In genomic region chr22:33051960-33052839, GRCh38 we compare ENCODE assay signal across 18 cellular contexts. TPM values are rescaled to one million over a fixed set of nuclear protein-coding genes. Genes with fewer than 3 reads are reported as not detected.
A peak's percentile ranks its signal among the peaks of the same experiment; 100 is the strongest.
DNase-seq lines count a peak whose midpoint lies in the region; ATAC-seq and TF ChIP-seq lines count a peak whose summit lies in the region.
"Had no signal": no experiment of that assay in that cellular context is flagged by ENCODE, and none has a peak within 500 bp of the region (broad histone marks: within the 10 kb centered on the region; RNA-seq: fewer than 3 reads in every experiment).

No MANE protein-coding gene starts in this region.

- H3K27ac Mint-ChIP-seq in CD14-positive monocyte: peak overlapping the region in 1 of 7 donors; percentile 35
- H3K27ac Mint-ChIP-seq: activated CD8-positive, alpha-beta memory T cell treated with anti-CD3 and anti-CD28 coated beads, Interleukin-2, amount 10 ng/mL, durations not matched to agents 7 days and 5 days had no signal

- H3K4me3 ChIP-seq in dorsolateral prefrontal cortex: peak overlapping the region in 53 of 59 donors; percentile 9 to 68 (median 38)
- H3K4me3 ChIP-seq in neural cell (ENCODE audit: low read length): peak overlapping the region; percentile 57
- H3K4me3 ChIP-seq in mammary epithelial cell (replicated peaks in 1 of 3; ENCODE audit: insufficient read depth in 1 of 3, low read depth in 2 of 3, low read length in 3 of 3): no peak overlapping the region
- H3K4me3 ChIP-seq: colonic mucosa, gastrocnemius medialis had no signal

- DNase-seq in NCI-H1105 treated with DMSO at 0.1 percent for 48 hours (lab: John Stamatoyannopoulos, UW) (peak; percentile 7), NCI-H1105 (lab: John Stamatoyannopoulos, UW) (no peak), NCI-H2171 treated with DMSO at 0.1 percent for 48 hours (lab: John Stamatoyannopoulos, UW) (peak; percentile 95), dorsolateral prefrontal cortex (peak in 1 of 10 donors; percentile 34), CD14-positive monocyte (ENCODE audit: low spot score) (no peak), mammary epithelial cell (no peak)
- DNase-seq: 8988T; activated CD8-positive, alpha-beta memory T cell treated with anti-CD3 and anti-CD28 coated beads, Interleukin-2, amount 10 ng/mL, durations not matched to agents 7 days and 5 days; activated effector memory CD4-positive, alpha-beta T cell treated with Interleukin-2 at 50 U/mL for 16 hours; colonic mucosa; gastrocnemius medialis; mesenchymal stem cell; T-helper 2 cell; trophoblast cell had no signal

- TF ChIP-seq RAD21 in neural cell (conservative IDR thresholded peaks at IDR 0.05): no peak

- H3K79me2 ChIP-seq in neural cell (replicated peaks; ENCODE audit: insufficient read depth, low read length) (no peaks in the 10 kb centered on the region), mammary epithelial cell (ENCODE audit: insufficient read depth, low read length) (no peaks in the 10 kb centered on the region)

- no peaks in the 10 kb centered on the region for H3F3A ChIP-seq in neural cell (ENCODE audit: insufficient read depth, low read length, poor library complexity, severe bottlenecking)

- no TSS peak for BruUV-seq in mammary epithelial cell (replicated peaks; lab: Mats Ljungman, UMichigan)

- H3K9ac ChIP-seq in neural cell (ENCODE audit: low read length) (peak overlapping the region; percentile 55), mammary epithelial cell (ENCODE audit: insufficient read depth, low read length) (no peak overlapping the region)

- no peak for ATAC-seq in HG03442 (IDR thresholded peaks at IDR 0.05; ENCODE audit: unreplicated experiment)
- ATAC-seq: activated CD4-positive, CD25-positive, alpha-beta regulatory T cell treated with anti-CD3 and anti-CD28 coated beads, Interleukin-2, amount 50 U/mL, for 24 hours; activated CD8-positive, alpha-beta memory T cell treated with anti-CD3 and anti-CD28 coated beads, Interleukin-2, amount 10 ng/mL, durations not matched to agents 7 days and 5 days; gastrocnemius medialis had no signal

- no peaks in the 10 kb centered on the region for H3K4me1 ChIP-seq in mammary epithelial cell (ENCODE audit: insufficient read depth, low read length)
- H3K4me1 ChIP-seq: colonic mucosa, gastrocnemius medialis had no signal

- H3K4me2 ChIP-seq in neural cell (ENCODE audit: low read length) (no peak overlapping the region), mammary epithelial cell (ENCODE audit: insufficient read depth, low read depth, low read length) (no peak overlapping the region)

- TF ChIP-seq CTCF in dorsolateral prefrontal cortex (IDR thresholded peaks at IDR 0.05 in 54 of 56, conservative IDR thresholded peaks at IDR 0.05 in 2 of 56; ENCODE audit: low read depth in 1 of 56, partially characterized antibody in 56 of 56): no peak
- no peak for TF ChIP-seq CTCF in neural cell (IDR thresholded peaks at IDR 0.05; ENCODE audit: poor library complexity, severe bottlenecking)
- TF ChIP-seq CTCF in CD14-positive monocyte (IDR thresholded peaks at IDR 0.05): no peak
- TF ChIP-seq CTCF in mammary epithelial cell (conservative IDR thresholded peaks at IDR 0.05 in 1 of 2, IDR thresholded peaks at IDR 0.05 in 1 of 2; ENCODE audit: extremely low read depth in 1 of 2, insufficient read depth in 1 of 2, low read depth in 1 of 2, low read length in 2 of 2): no peak

- H3K36me3 Mint-ChIP-seq in CD14-positive monocyte: no peaks in the 10 kb centered on the region
- H3K36me3 Mint-ChIP-seq: activated CD8-positive, alpha-beta memory T cell treated with anti-CD3 and anti-CD28 coated beads, Interleukin-2, amount 10 ng/mL, durations not matched to agents 7 days and 5 days had no signal

- H3K4me3 Mint-ChIP-seq in CD14-positive monocyte: peak overlapping the region in 1 of 2 donors; percentile 7
- H3K4me3 Mint-ChIP-seq: activated CD8-positive, alpha-beta memory T cell treated with anti-CD3 and anti-CD28 coated beads, Interleukin-2, amount 10 ng/mL, durations not matched to agents 7 days and 5 days had no signal

- peaks cover 0 to 3% (median 0%) of the 10 kb centered on the region in 7 donors for H3K9me3 Mint-ChIP-seq in CD14-positive monocyte

- peaks cover 2% of the 10 kb centered on the region for H3K4me1 Mint-ChIP-seq in CD14-positive monocyte
- H3K4me1 Mint-ChIP-seq: activated CD8-positive, alpha-beta memory T cell treated with anti-CD3 and anti-CD28 coated beads, Interleukin-2, amount 10 ng/mL, durations not matched to agents 7 days and 5 days had no signal

- no peaks in the 10 kb centered on the region for H3K36me3 ChIP-seq in neural cell (ENCODE audit: insufficient read depth, low read length)
- no peaks in the 10 kb centered on the region for H3K36me3 ChIP-seq in mammary epithelial cell (ENCODE audit: insufficient read depth, low read length)
- H3K36me3 ChIP-seq: colonic mucosa, gastrocnemius medialis had no signal

- CTCF ChIA-PET in mammary epithelial cell (lab: Charles Lee; ENCODE audit: low non-redundant PET): interaction anchor here (0.7 kb wide), 1 partner anchor 74 kb away, joined by 3 read pairs; no protein-coding TSS in a partner anchor

- no peaks in the 10 kb centered on the region for H3K9me2 ChIP-seq in neural cell (ENCODE audit: insufficient read depth, low read length)

- H3K27ac ChIP-seq in dorsolateral prefrontal cortex (peak overlapping the region in 17 of 59 donors; percentile 2 to 61 (median 32)), neural cell (ENCODE audit: low read length) (peak overlapping the region; percentile 56), mammary epithelial cell (ENCODE audit: insufficient read depth, low read depth, low read length) (no peak overlapping the region)
- H3K27ac ChIP-seq: C4-2B, colonic mucosa, gastrocnemius medialis had no signal

- intact Hi-C loops in dorsolateral prefrontal cortex (cut with DNase I): no loop called here
- intact Hi-C loops in CD14-positive monocyte (cut with micrococcal nuclease): no loop called here
- intact Hi-C loops in mammary epithelial cell (cut with micrococcal nuclease): no loop called here

- in situ Hi-C loops in mammary epithelial cell (cut with MboI; ENCODE audit: low sequenced_read_pairs in 2 of 2): no loop called here

- H4K20me1 ChIP-seq in neural cell (ENCODE audit: insufficient read depth) (no peaks in the 10 kb centered on the region), mammary epithelial cell (ENCODE audit: insufficient read depth, low read length) (no peaks in the 10 kb centered on the region)

- no peak for TF ChIP-seq EP300 in neural cell (conservative IDR thresholded peaks at IDR 0.05; ENCODE audit: poor library complexity, severe bottlenecking)

- peaks cover 39 to 58% (median 43%) of the 10 kb centered on the region in 3 donors for H3K27me3 Mint-ChIP-seq in CD14-positive monocyte (ENCODE audit: low read depth in 3 of 3)

- H3K27me3 ChIP-seq in dorsolateral prefrontal cortex (peaks cover 0 to 47% (median 26%) of the 10 kb centered on the region in 45 donors), neural cell (ENCODE audit: insufficient read depth, low read depth, low read length) (peaks cover 20% of the 10 kb centered on the region), mammary epithelial cell (ENCODE audit: insufficient read depth, low read length) (peaks cover 24% of the 10 kb centered on the region)

- dilution Hi-C loops in mammary epithelial cell (cut with HindIII; ENCODE audit: low sequenced_read_pairs): no loop called here

- WGBS in mammary epithelial cell (ENCODE audit: low coverage, missing lambda C conversion rate): 61% methylated on average over 8 of the region's 11 CpGs

- H2AFZ ChIP-seq in neural cell (ENCODE audit: low read depth, low read length) (no peak overlapping the region), mammary epithelial cell (ENCODE audit: low read depth, low read length) (no peak overlapping the region)

- H3K9me3 ChIP-seq in neural cell (ENCODE audit: low read length) (no peaks in the 10 kb centered on the region), mammary epithelial cell (replicated peaks; ENCODE audit: insufficient read depth, low read length) (no peaks in the 10 kb centered on the region)
- H3K9me3 ChIP-seq: colonic mucosa, gastrocnemius medialis had no signal

TF ChIP-seq in neural cell, 6 proteins besides CTCF, POLR2A, EP300 and RAD21:
- TF ChIP-seq POLR2AphosphoS5 (IDR thresholded peaks at IDR 0.05) (peak; percentile 16), MXI1 (conservative IDR thresholded peaks at IDR 0.05; ENCODE audit: poor library complexity, severe bottlenecking) (peak; percentile 52), TAF1 (IDR thresholded peaks at IDR 0.05; ENCODE audit: low read depth) (peak; percentile 57), SMC3 (conservative IDR thresholded peaks at IDR 0.05; ENCODE audit: poor library complexity) (no peak), EZH2 (IDR thresholded peaks at IDR 0.05; ENCODE audit: borderline replicate concordance, insufficient read depth, low read length, poor library complexity, severe bottlenecking) (no peak)
- TF ChIP-seq, protein P1, sequence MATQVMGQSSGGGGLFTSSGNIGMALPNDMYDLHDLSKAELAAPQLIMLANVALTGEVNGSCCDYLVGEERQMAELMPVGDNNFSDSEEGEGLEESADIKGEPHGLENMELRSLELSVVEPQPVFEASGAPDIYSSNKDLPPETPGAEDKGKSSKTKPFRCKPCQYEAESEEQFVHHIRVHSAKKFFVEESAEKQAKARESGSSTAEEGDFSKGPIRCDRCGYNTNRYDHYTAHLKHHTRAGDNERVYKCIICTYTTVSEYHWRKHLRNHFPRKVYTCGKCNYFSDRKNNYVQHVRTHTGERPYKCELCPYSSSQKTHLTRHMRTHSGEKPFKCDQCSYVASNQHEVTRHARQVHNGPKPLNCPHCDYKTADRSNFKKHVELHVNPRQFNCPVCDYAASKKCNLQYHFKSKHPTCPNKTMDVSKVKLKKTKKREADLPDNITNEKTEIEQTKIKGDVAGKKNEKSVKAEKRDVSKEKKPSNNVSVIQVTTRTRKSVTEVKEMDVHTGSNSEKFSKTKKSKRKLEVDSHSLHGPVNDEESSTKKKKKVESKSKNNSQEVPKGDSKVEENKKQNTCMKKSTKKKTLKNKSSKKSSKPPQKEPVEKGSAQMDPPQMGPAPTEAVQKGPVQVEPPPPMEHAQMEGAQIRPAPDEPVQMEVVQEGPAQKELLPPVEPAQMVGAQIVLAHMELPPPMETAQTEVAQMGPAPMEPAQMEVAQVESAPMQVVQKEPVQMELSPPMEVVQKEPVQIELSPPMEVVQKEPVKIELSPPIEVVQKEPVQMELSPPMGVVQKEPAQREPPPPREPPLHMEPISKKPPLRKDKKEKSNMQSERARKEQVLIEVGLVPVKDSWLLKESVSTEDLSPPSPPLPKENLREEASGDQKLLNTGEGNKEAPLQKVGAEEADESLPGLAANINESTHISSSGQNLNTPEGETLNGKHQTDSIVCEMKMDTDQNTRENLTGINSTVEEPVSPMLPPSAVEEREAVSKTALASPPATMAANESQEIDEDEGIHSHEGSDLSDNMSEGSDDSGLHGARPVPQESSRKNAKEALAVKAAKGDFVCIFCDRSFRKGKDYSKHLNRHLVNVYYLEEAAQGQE (IDR thresholded peaks at IDR 0.05; ENCODE audit: borderline replicate concordance): peak; percentile 25

RNA-seq across cellular contexts. Expression of gene SYN3, which starts 6.0 kb away (rescaled TPM):
- total RNA-seq in dorsolateral prefrontal cortex: 100 to 1,000 TPM in 81 of 120 experiments, 10 to 100 TPM in 39; 53.4 to 203 (median 115) TPM
- polyA plus RNA-seq in neural cell: 2.2 and 2.8 TPM in 2 replicates
- 25.3 and 26.3 TPM in 2 replicates for polyA minus RNA-seq in neural cell
- not detected for polyA plus RNA-seq in CD14-positive monocyte
- total RNA-seq in mammary epithelial cell: not detected
- not detected for polyA plus RNA-seq in mammary epithelial cell
- polyA minus RNA-seq in mammary epithelial cell: not detected
- total RNA-seq: activated CD8-positive, alpha-beta memory T cell treated with anti-CD3 and anti-CD28 coated beads, Interleukin-2, amount 10 ng/mL, durations not matched to agents 7 days and 5 days had no signal

Comparison
In these comparisons a context has a peak if more than half of its experiments do, and no peak if none do; other contexts are left out.
1. DNase-seq: peak in NCI-H1105 treated with DMSO at 0.1 percent for 48 hours (single experiment) and NCI-H2171 treated with DMSO at 0.1 percent for 48 hours (single experiment); none in NCI-H1105 (single experiment), CD14-positive monocyte (single experiment) and mammary epithelial cell (single experiment).
2. H3K4me3 ChIP-seq: peak in dorsolateral prefrontal cortex (53 of 59) and neural cell (single experiment); none in mammary epithelial cell (0 of 3).